In genomic region chr14:103715052-103716000, GRCh38 we compare ENCODE assay signal across 1 cellular context.
A peak's percentile ranks its signal among the peaks of the same experiment; 100 is the strongest.
TF ChIP-seq lines count a peak whose summit lies in the region.

TSS of gene XRCC3 (minus strand) at chr14:103715451. CDS start at chr14:103711087, 4,364 bp downstream.
TSS of gene ZFYVE21 (plus strand) at chr14:103715810. CDS start at chr14:103715842, 32 bp downstream.

TF ChIP-seq in GM23338, 12 proteins besides CTCF, POLR2A, EP300 and RAD21:
- TF ChIP-seq EZH2phosphoT487 (IDR thresholded peaks at IDR 0.05; ENCODE audit: unreplicated experiment), result no peak
- TF ChIP-seq REST (IDR thresholded peaks at IDR 0.05; ENCODE audit: unreplicated experiment), result no peak
- 0 out of 2 replicates have a peak, but pooled peaks have one; percentile 7 for TF ChIP-seq ETS1 (IDR thresholded peaks at IDR 0.05)
- peak; percentile 80 for TF ChIP-seq POLR2AphosphoS5 (IDR thresholded peaks at IDR 0.05; ENCODE audit: low read depth)
- no peak for TF ChIP-seq STAT1 (IDR thresholded peaks at IDR 0.05; ENCODE audit: unreplicated experiment)
